In the genomic region with DNA sequence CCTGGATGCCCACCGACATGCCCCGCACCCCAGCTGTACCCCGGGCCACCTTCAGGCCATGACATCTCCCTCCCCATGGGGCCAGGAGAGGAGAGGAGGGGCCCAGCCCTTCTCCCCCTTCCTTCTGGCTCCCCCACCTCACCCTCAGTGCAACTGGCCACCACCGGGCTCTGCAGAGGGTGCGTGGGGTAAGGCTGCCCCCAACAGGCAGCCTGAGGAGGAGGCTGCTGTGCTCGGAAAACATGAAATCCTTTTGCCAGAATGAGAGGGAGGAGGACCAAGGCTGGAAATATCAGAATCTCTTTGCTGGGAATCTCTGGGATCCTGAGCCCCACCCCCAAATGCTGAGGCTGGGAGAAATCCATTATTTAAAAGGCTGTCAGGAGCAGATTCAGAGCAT, we compare ENCODE assay signal across 9 cellular contexts.
A peak's percentile ranks its signal among the peaks of the same experiment; 100 is the strongest.
DNase-seq lines count a peak whose midpoint lies in the region; ATAC-seq and TF ChIP-seq lines count a peak whose summit lies in the region.
"Had no signal": no experiment of that assay in that cellular context is flagged by ENCODE, and none has a peak within 500 bp of the region (broad histone marks: within the 10 kb centered on the region; RNA-seq: fewer than 3 reads in every experiment).

No MANE protein-coding gene starts in this region.

- CTCF ChIA-PET in activated naive CD4-positive, alpha-beta T cell treated with anti-CD3 and anti-CD28 coated beads for 36 hours (lab: Charles Lee), result interaction anchor here (1.4 kb wide), 1 partner anchor 346 kb away, joined by 3 read pairs; no protein-coding TSS in a partner anchor
- CTCF ChIA-PET in activated naive CD4-positive, alpha-beta T cell treated with anti-CD3 and anti-CD28 coated beads, Interleukin-2, amount 10 ng/mL, durations not matched to agents 7 days and 5 days (lab: Charles Lee), result interaction anchor here (1.2 to 1.5 kb wide), 2 partner anchors 255 to 308 kb away, joined by 3 read pairs; no protein-coding TSS in a partner anchor

- no peak for ATAC-seq in HG03521 (IDR thresholded peaks at IDR 0.05; ENCODE audit: unreplicated experiment)
- no peak for ATAC-seq in lower lobe of right lung

- H3K27me3 Mint-ChIP-seq in activated naive CD4-positive, alpha-beta T cell treated with anti-CD3 and anti-CD28 coated beads for 36 hours (ENCODE audit: low read depth), result peaks cover 13% of the 10 kb centered on the region
- H3K27me3 Mint-ChIP-seq in activated naive CD4-positive, alpha-beta T cell treated with anti-CD3 and anti-CD28 coated beads, Interleukin-2, amount 10 ng/mL, durations not matched to agents 7 days and 5 days, result peaks cover 43% of the 10 kb centered on the region
- peaks cover 39% of the 10 kb centered on the region for H3K27me3 Mint-ChIP-seq in activated naive CD8-positive, alpha-beta T cell treated with anti-CD3 and anti-CD28 coated beads for 36 hours
- peaks cover 81% of the 10 kb centered on the region for H3K27me3 Mint-ChIP-seq in nephron progenitor cell (ENCODE audit: low read depth, poor library complexity)

- no peaks in the 10 kb centered on the region for H3K9me3 Mint-ChIP-seq in activated naive CD4-positive, alpha-beta T cell treated with anti-CD3 and anti-CD28 coated beads for 36 hours
- H3K9me3 Mint-ChIP-seq in activated naive CD4-positive, alpha-beta T cell treated with anti-CD3 and anti-CD28 coated beads, Interleukin-2, amount 10 ng/mL, durations not matched to agents 7 days and 5 days, result no peaks in the 10 kb centered on the region
- no peaks in the 10 kb centered on the region for H3K9me3 Mint-ChIP-seq in activated naive CD8-positive, alpha-beta T cell treated with anti-CD3 and anti-CD28 coated beads for 36 hours
- no peaks in the 10 kb centered on the region for H3K9me3 Mint-ChIP-seq in nephron progenitor cell
- H3K9me3 Mint-ChIP-seq: naive B cell had no signal

- no peaks in the 10 kb centered on the region for H3K9me3 ChIP-seq in lower lobe of right lung

- no peaks in the 10 kb centered on the region for H3K4me1 ChIP-seq in lower lobe of right lung

- H3K4me1 Mint-ChIP-seq in activated naive CD4-positive, alpha-beta T cell treated with anti-CD3 and anti-CD28 coated beads for 36 hours (ENCODE audit: low read depth), result no peaks in the 10 kb centered on the region
- H3K4me1 Mint-ChIP-seq in activated naive CD4-positive, alpha-beta T cell treated with anti-CD3 and anti-CD28 coated beads, Interleukin-2, amount 10 ng/mL, durations not matched to agents 7 days and 5 days, result no peaks in the 10 kb centered on the region
- no peaks in the 10 kb centered on the region for H3K4me1 Mint-ChIP-seq in activated naive CD8-positive, alpha-beta T cell treated with anti-CD3 and anti-CD28 coated beads for 36 hours
- no peaks in the 10 kb centered on the region for H3K4me1 Mint-ChIP-seq in nephron progenitor cell

- TF ChIP-seq CTCF in nephron progenitor cell (IDR thresholded peaks at IDR 0.05), result peak; percentile 79
- TF ChIP-seq CTCF in lower lobe of right lung (IDR thresholded peaks at IDR 0.05), result no peak

- H3K27me3 ChIP-seq in lower lobe of right lung (ENCODE audit: low read depth), result peaks cover 19% of the 10 kb centered on the region

- no peak overlapping the region for H3K27ac ChIP-seq in lower lobe of right lung

- intact Hi-C loops in activated naive CD4-positive, alpha-beta T cell treated with anti-CD3 and anti-CD28 coated beads for 36 hours (cut with micrococcal nuclease), result loop anchor here (2.0 kb wide), 1 partner anchor 350 kb away; no protein-coding TSS in a partner anchor
- intact Hi-C loops in lower lobe of right lung (cut with DNase I), result no loop called here

- H3K36me3 ChIP-seq in lower lobe of right lung, result no peaks in the 10 kb centered on the region

- no peak overlapping the region for H3K4me3 Mint-ChIP-seq in activated naive CD4-positive, alpha-beta T cell treated with anti-CD3 and anti-CD28 coated beads for 36 hours
- no peak overlapping the region for H3K4me3 Mint-ChIP-seq in activated naive CD4-positive, alpha-beta T cell treated with anti-CD3 and anti-CD28 coated beads, Interleukin-2, amount 10 ng/mL, durations not matched to agents 7 days and 5 days
- H3K4me3 Mint-ChIP-seq in activated naive CD8-positive, alpha-beta T cell treated with anti-CD3 and anti-CD28 coated beads for 36 hours, result no peak overlapping the region
- H3K4me3 Mint-ChIP-seq in nephron progenitor cell, result no peak overlapping the region

- no peak overlapping the region for H3K27ac Mint-ChIP-seq in activated naive CD4-positive, alpha-beta T cell treated with anti-CD3 and anti-CD28 coated beads for 36 hours
- H3K27ac Mint-ChIP-seq in activated naive CD4-positive, alpha-beta T cell treated with anti-CD3 and anti-CD28 coated beads, Interleukin-2, amount 10 ng/mL, durations not matched to agents 7 days and 5 days, result no peak overlapping the region
- no peak overlapping the region for H3K27ac Mint-ChIP-seq in activated naive CD8-positive, alpha-beta T cell treated with anti-CD3 and anti-CD28 coated beads for 36 hours
- no peak overlapping the region for H3K27ac Mint-ChIP-seq in nephron progenitor cell
- H3K27ac Mint-ChIP-seq: naive B cell had no signal

- no peaks in the 10 kb centered on the region for H3K36me3 Mint-ChIP-seq in activated naive CD4-positive, alpha-beta T cell treated with anti-CD3 and anti-CD28 coated beads for 36 hours (ENCODE audit: low read depth)
- no peaks in the 10 kb centered on the region for H3K36me3 Mint-ChIP-seq in activated naive CD4-positive, alpha-beta T cell treated with anti-CD3 and anti-CD28 coated beads, Interleukin-2, amount 10 ng/mL, durations not matched to agents 7 days and 5 days
- no peaks in the 10 kb centered on the region for H3K36me3 Mint-ChIP-seq in activated naive CD8-positive, alpha-beta T cell treated with anti-CD3 and anti-CD28 coated beads for 36 hours
- no peaks in the 10 kb centered on the region for H3K36me3 Mint-ChIP-seq in nephron progenitor cell (ENCODE audit: low read depth)
- H3K36me3 Mint-ChIP-seq: naive B cell had no signal

- peak; percentile 9 for DNase-seq in activated naive CD4-positive, alpha-beta T cell treated with anti-CD3 and anti-CD28 coated beads for 36 hours
- DNase-seq in activated naive CD4-positive, alpha-beta T cell treated with anti-CD3 and anti-CD28 coated beads, Interleukin-2, amount 10 ng/mL, durations not matched to agents 7 days and 5 days, result no peak
- DNase-seq in NAMALWA (ENCODE audit: low spot score) (peak; percentile 39), nephron progenitor cell (peak; percentile 59), lower lobe of right lung (no peak)
- DNase-seq in activated naive CD8-positive, alpha-beta T cell treated with anti-CD3 and anti-CD28 coated beads for 36 hours, result peak; percentile 11
- no peak for DNase-seq in NK-92 treated with Interleukin-12 subunit alpha and Interleukin-12 subunit beta, amount 100 ng/mL, for 24 hours (lab: John Stamatoyannopoulos, UW)
- DNase-seq: naive B cell had no signal

- no peak overlapping the region for H3K4me3 ChIP-seq in lower lobe of right lung

Comparison
In these comparisons a context has a peak if more than half of its experiments do, and no peak if none do; other contexts are left out.
1. DNase-seq: peak in activated naive CD4-positive, alpha-beta T cell treated with anti-CD3 and anti-CD28 coated beads for 36 hours (single experiment), NAMALWA (single experiment), activated naive CD8-positive, alpha-beta T cell treated with anti-CD3 and anti-CD28 coated beads for 36 hours (single experiment) and nephron progenitor cell (single experiment); none in activated naive CD4-positive, alpha-beta T cell treated with anti-CD3 and anti-CD28 coated beads, Interleukin-2, amount 10 ng/mL, durations not matched to agents 7 days and 5 days (single experiment), NK-92 treated with Interleukin-12 subunit alpha and Interleukin-12 subunit beta, amount 100 ng/mL, for 24 hours (single experiment) and lower lobe of right lung (single experiment).